18 cellular contexts compared by ENCODE assay signal in genomic region chr1:94787676-94788075, GRCh38.
"Had no signal": no experiment of that assay in that cellular context is flagged by ENCODE, and none has a peak within 500 bp of the region (broad histone marks: within the 10 kb centered on the region; RNA-seq: fewer than 3 reads in every experiment).

No MANE protein-coding gene starts in this region.

- ATAC-seq: left colon; left ventricle myocardium superior; naive thymus-derived CD4-positive, alpha-beta T cell; sciatic nerve; stimulated activated memory B cell treated with anti-CD40 and anti-IgM and Interleukin-4, amounts not matched to agents 10 μg/mL and 1 μg/mL and 100 μg/mL, for 72 hours; upper lobe of right lung had no signal

- H3K27ac ChIP-seq: hepatocyte, spleen, tibial artery, upper lobe of right lung had no signal

- H3K4me3 ChIP-seq: hepatocyte, spleen, tibial artery, upper lobe of right lung had no signal

- H3K9me3 ChIP-seq: spleen, tibial artery, upper lobe of right lung had no signal

- DNase-seq: cerebellar nuclear complex; endodermal cell; foreskin melanocyte; head of caudate nucleus; left colon; left ventricle myocardium superior; mesendoderm; naive thymus-derived CD4-positive, alpha-beta T cell; nephron progenitor cell; spleen; stimulated activated CD4-positive, alpha-beta T cell treated with anti-CD3 and anti-CD28 coated beads, Interleukin-15, amount 100 ng/mL, for 24 hours; stimulated activated CD4-positive, alpha-beta T cell treated with anti-CD3 and anti-CD28 coated beads, Interleukin-1b, Interleukin-23, amount 100 ng/mL, for 48 hours; stimulated activated CD4-positive, alpha-beta T cell treated with anti-CD3 and anti-CD28 coated beads, Interleukin-4, amount 100 ng/mL, for 24 hours; tibial artery; upper lobe of right lung had no signal

- H2AFZ ChIP-seq: hepatocyte had no signal

- H3K27me3 ChIP-seq: hepatocyte, spleen, tibial artery, upper lobe of right lung had no signal

- H3K36me3 ChIP-seq: spleen, tibial artery, upper lobe of right lung had no signal

- H3K4me2 ChIP-seq: hepatocyte had no signal
